Comparison of ENCODE assay signal across 8 cellular contexts in genomic region chr1:150922519-150922975, GRCh38. TPM values are rescaled to one million over a fixed set of nuclear protein-coding genes. Genes with fewer than 3 reads are reported as not detected.
DNase-seq lines count a peak whose midpoint lies in the region; ATAC-seq and TF ChIP-seq lines count a peak whose summit lies in the region.

No MANE protein-coding gene starts in this region.

- H3K27ac ChIP-seq in gastrocnemius medialis: peak overlapping the region; percentile 3 to 54 (median 28)

- no peaks in the 10 kb centered on the region for H3K27me3 ChIP-seq in gastrocnemius medialis

- DNase-seq in ELR (ENCODE audit: low read depth) (peak; percentile 97), NCI-H1694 (lab: John Stamatoyannopoulos, UW) (peak; percentile 86), T-cell (peak; percentile 45 to 78 (median 68)), hepatic stellate cell (ENCODE audit: low spot score) (peak; percentile 78), gastrocnemius medialis (peak; percentile 52 to 69)
- DNase-seq in activated naive CD8-positive, alpha-beta T cell treated with anti-CD3 and anti-CD28 coated beads, Interleukin-2, amount 50 U/mL, for 24 hours: peak; percentile 81

- POLR2A ChIA-PET in T-cell (lab: Charles Lee): interaction anchor here (0.6 to 0.7 kb wide), 2 partner anchors 191 to 254 kb away, joined by 3 to 4 read pairs; no protein-coding TSS in a partner anchor

- no peaks in the 10 kb centered on the region for H3K9me3 Mint-ChIP-seq in T-cell
- no peaks in the 10 kb centered on the region for H3K9me3 Mint-ChIP-seq in activated naive CD8-positive, alpha-beta T cell treated with anti-CD3 and anti-CD28 coated beads, Interleukin-2, amount 50 U/mL, for 24 hours

- peaks cover 0 to 3% of the 10 kb centered on the region in 2 donors for H3K36me3 ChIP-seq in gastrocnemius medialis

- peaks cover 3% of the 10 kb centered on the region for H3K36me3 Mint-ChIP-seq in T-cell
- H3K36me3 Mint-ChIP-seq in activated naive CD8-positive, alpha-beta T cell treated with anti-CD3 and anti-CD28 coated beads, Interleukin-2, amount 50 U/mL, for 24 hours (ENCODE audit: low read depth): peaks cover 7% of the 10 kb centered on the region

- CTCF ChIA-PET in T-cell (lab: Charles Lee): interaction anchor here (0.6 to 1.9 kb wide), 11 partner anchors 44 to 628 kb away, joined by 3 to 8 read pairs (median 4); partner anchors contain the start of genes ARNT (in 1 of the 2) and GOLPH3L (in 1 of the 2)

- ATAC-seq in HG02571 (IDR thresholded peaks at IDR 0.05; ENCODE audit: unreplicated experiment) (peak; percentile 43), T-cell (replicated peaks in 1 of 4) (peak; percentile 37 to 51 (median 44)), gastrocnemius medialis (peak; percentile 49 to 63), GM18519 (IDR thresholded peaks at IDR 0.05; ENCODE audit: low FRiP score, unreplicated experiment) (no peak)
- peak; percentile 97 for ATAC-seq in activated naive CD8-positive, alpha-beta T cell treated with anti-CD3 and anti-CD28 coated beads, Interleukin-2, amount 50 U/mL, for 24 hours

- H3K4me1 ChIP-seq in gastrocnemius medialis: peaks cover 6 to 10% of the 10 kb centered on the region in 2 donors

- peak overlapping the region in 1 of 2 donors; percentile 39 for H3K27ac Mint-ChIP-seq in T-cell
- peak overlapping the region; percentile 69 for H3K27ac Mint-ChIP-seq in activated naive CD8-positive, alpha-beta T cell treated with anti-CD3 and anti-CD28 coated beads, Interleukin-2, amount 50 U/mL, for 24 hours

- H3K4me3 Mint-ChIP-seq in T-cell: peak overlapping the region in 1 of 3 donors; percentile 18
- H3K4me3 Mint-ChIP-seq in activated naive CD8-positive, alpha-beta T cell treated with anti-CD3 and anti-CD28 coated beads, Interleukin-2, amount 50 U/mL, for 24 hours: peak overlapping the region; percentile 26

- TF ChIP-seq CTCF in gastrocnemius medialis (IDR thresholded peaks at IDR 0.05 in 4 of 5, conservative IDR thresholded peaks at IDR 0.05 in 1 of 5): peak; percentile 49 to 73 (median 69)

- H3K4me3 ChIP-seq in gastrocnemius medialis: no peak overlapping the region

- in situ Hi-C loops in gastrocnemius medialis (cut with MboI; ENCODE audit: low sequenced_read_pairs in 4 of 4): loop anchor here in 1 of 4 donors (10.0 kb wide), 1 partner anchor 48 kb away; the partner anchor contains the start of gene ARNT

- H3K9me3 ChIP-seq in gastrocnemius medialis: no peaks in the 10 kb centered on the region

- intact Hi-C loops in gastrocnemius medialis (cut with DNase I; ENCODE audit: low total_unique reads): loop anchor here (1.0 to 10.0 kb wide), 2 partner anchors 27 to 558 kb away; partner anchors contain the start of gene RPRD2

- peaks cover 18 to 24% (median 22%) of the 10 kb centered on the region in 3 donors for H3K4me1 Mint-ChIP-seq in T-cell
- peaks cover 32% of the 10 kb centered on the region for H3K4me1 Mint-ChIP-seq in activated naive CD8-positive, alpha-beta T cell treated with anti-CD3 and anti-CD28 coated beads, Interleukin-2, amount 50 U/mL, for 24 hours

- TF ChIP-seq POLR2A in gastrocnemius medialis (IDR thresholded peaks at IDR 0.05): no peak

- no peaks in the 10 kb centered on the region for H3K27me3 Mint-ChIP-seq in T-cell
- H3K27me3 Mint-ChIP-seq in activated naive CD8-positive, alpha-beta T cell treated with anti-CD3 and anti-CD28 coated beads, Interleukin-2, amount 50 U/mL, for 24 hours: no peaks in the 10 kb centered on the region

RNA-seq across cellular contexts. Expression of gene SETDB1, which starts 3.6 kb away (rescaled TPM):
- 10 to 100 TPM; 44.5 to 72.6 (median 62.5) TPM for total RNA-seq in T-cell
- 10 to 100 TPM; 13.7 to 20.8 (median 17.3) TPM for total RNA-seq in gastrocnemius medialis

RNA-seq across cellular contexts. Expression of gene CTXND2, which starts 35.6 kb away (rescaled TPM):
- total RNA-seq in T-cell (not detected), gastrocnemius medialis (not detected)

RNA-seq across cellular contexts. Expression of gene ARNT, which starts 46.1 kb away (rescaled TPM):
- total RNA-seq in T-cell: 10 to 100 TPM; 37.3 to 38.7 (median 37.9) TPM
- total RNA-seq in gastrocnemius medialis: 10 to 100 TPM; 35.3 to 74.3 (median 44.7) TPM

RNA-seq across cellular contexts. Expression of gene CERS2, which starts 52.1 kb away (rescaled TPM):
- total RNA-seq in T-cell (100 to 1,000 TPM in 4 of 5 donors, 10 to 100 TPM in 1; 74.3 to 153 (median 135) TPM), gastrocnemius medialis (10 to 100 TPM; 15.0 to 29.1 (median 24.0) TPM)

RNA-seq across cellular contexts. Expression of gene ANXA9, which starts 59.5 kb away (rescaled TPM):
- total RNA-seq in T-cell (under 1 TPM in 2 of 5 donors, not detected in 3; 0.15 to 0.16 TPM), gastrocnemius medialis (not detected)
